Comparison of ENCODE assay signal across 14 cellular contexts in the genomic region with DNA sequence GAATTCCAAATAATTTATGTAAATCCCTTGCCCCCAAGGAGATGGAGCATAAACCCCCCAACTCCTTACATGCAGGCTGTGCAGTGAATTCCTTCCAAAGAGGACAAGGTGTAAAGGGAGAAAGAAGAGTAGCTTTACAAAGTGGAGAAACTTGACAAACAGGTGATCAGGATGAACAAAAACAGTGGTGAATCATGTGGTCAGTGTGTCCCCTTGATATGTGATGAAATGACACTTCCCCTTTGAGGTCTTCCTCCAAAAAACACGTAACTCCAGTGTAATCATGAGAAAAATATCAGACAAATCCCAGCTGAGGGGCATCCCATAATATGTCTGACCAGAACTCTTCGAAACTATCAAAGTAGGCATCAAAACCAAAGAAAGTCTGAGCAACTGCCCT.
"Had no signal": no experiment of that assay in that cellular context is flagged by ENCODE, and none has a peak within 500 bp of the region (broad histone marks: within the 10 kb centered on the region; RNA-seq: fewer than 3 reads in every experiment).

No MANE protein-coding gene starts in this region.

- H3K27me3 Mint-ChIP-seq: stimulated activated naive CD8-positive, alpha-beta T cell treated with anti-CD3 and anti-CD28 coated beads, Interleukin-15, amount 100 ng/mL, for 72 hours had no signal

- H3K9me3 Mint-ChIP-seq: activated naive CD4-positive, alpha-beta T cell treated with anti-CD3 and anti-CD28 coated beads for 36 hours; stimulated activated naive CD8-positive, alpha-beta T cell treated with anti-CD3 and anti-CD28 coated beads, Interleukin-15, amount 100 ng/mL, for 72 hours; T-helper 2 cell treated with Interferon-gamma antibody and Interleukin-4, amounts not matched to agents 5 μg/mL and 100 μg/mL, for 36 hours had no signal

- H3K36me3 ChIP-seq: colonic mucosa, thoracic aorta had no signal

- H3K4me3 Mint-ChIP-seq: activated naive CD4-positive, alpha-beta T cell treated with anti-CD3 and anti-CD28 coated beads for 36 hours; stimulated activated naive CD8-positive, alpha-beta T cell treated with anti-CD3 and anti-CD28 coated beads, Interleukin-15, amount 100 ng/mL, for 72 hours; T-helper 2 cell treated with Interferon-gamma antibody and Interleukin-4, amounts not matched to agents 5 μg/mL and 100 μg/mL, for 36 hours had no signal

- DNase-seq: activated CD4-positive, alpha-beta T cell treated with anti-CD3 and anti-CD28 coated beads for 48 hours; activated naive CD4-positive, alpha-beta T cell treated with anti-CD3 and anti-CD28 coated beads for 36 hours; caudate nucleus; colonic mucosa; effector CD8-positive, alpha-beta T cell; gastrocnemius medialis; kidney; left ventricle myocardium inferior; stimulated activated CD4-positive, alpha-beta T cell treated with anti-CD3 and anti-CD28 coated beads, Interleukin-4, amount 100 ng/mL, for 4 hours; stimulated activated naive CD8-positive, alpha-beta T cell treated with anti-CD3 and anti-CD28 coated beads, Interleukin-15, amount 100 ng/mL, for 72 hours had no signal

- H3K4me3 ChIP-seq: colonic mucosa, gastrocnemius medialis, left ventricle myocardium inferior, right atrium auricular region, skin epidermis, thoracic aorta had no signal

- H3K4me1 ChIP-seq: colonic mucosa, gastrocnemius medialis had no signal

- H3K27ac ChIP-seq: colonic mucosa, gastrocnemius medialis, left ventricle myocardium inferior, right atrium auricular region, skin epidermis, thoracic aorta had no signal

- H3K27ac Mint-ChIP-seq: activated naive CD4-positive, alpha-beta T cell treated with anti-CD3 and anti-CD28 coated beads for 36 hours; stimulated activated naive CD8-positive, alpha-beta T cell treated with anti-CD3 and anti-CD28 coated beads, Interleukin-15, amount 100 ng/mL, for 72 hours; T-helper 2 cell treated with Interferon-gamma antibody and Interleukin-4, amounts not matched to agents 5 μg/mL and 100 μg/mL, for 36 hours had no signal

- H3K4me1 Mint-ChIP-seq: stimulated activated naive CD8-positive, alpha-beta T cell treated with anti-CD3 and anti-CD28 coated beads, Interleukin-15, amount 100 ng/mL, for 72 hours had no signal

- H3K27me3 ChIP-seq: colonic mucosa, gastrocnemius medialis, right atrium auricular region had no signal

- ATAC-seq: gastrocnemius medialis; stimulated activated naive CD8-positive, alpha-beta T cell treated with anti-CD3 and anti-CD28 coated beads, Interleukin-15, amount 100 ng/mL, for 72 hours had no signal

- H3K9me3 ChIP-seq: colonic mucosa, gastrocnemius medialis, left ventricle myocardium inferior, right atrium auricular region, thoracic aorta had no signal
